ENCODE assay signal across 9 cellular contexts in the genomic region with DNA sequence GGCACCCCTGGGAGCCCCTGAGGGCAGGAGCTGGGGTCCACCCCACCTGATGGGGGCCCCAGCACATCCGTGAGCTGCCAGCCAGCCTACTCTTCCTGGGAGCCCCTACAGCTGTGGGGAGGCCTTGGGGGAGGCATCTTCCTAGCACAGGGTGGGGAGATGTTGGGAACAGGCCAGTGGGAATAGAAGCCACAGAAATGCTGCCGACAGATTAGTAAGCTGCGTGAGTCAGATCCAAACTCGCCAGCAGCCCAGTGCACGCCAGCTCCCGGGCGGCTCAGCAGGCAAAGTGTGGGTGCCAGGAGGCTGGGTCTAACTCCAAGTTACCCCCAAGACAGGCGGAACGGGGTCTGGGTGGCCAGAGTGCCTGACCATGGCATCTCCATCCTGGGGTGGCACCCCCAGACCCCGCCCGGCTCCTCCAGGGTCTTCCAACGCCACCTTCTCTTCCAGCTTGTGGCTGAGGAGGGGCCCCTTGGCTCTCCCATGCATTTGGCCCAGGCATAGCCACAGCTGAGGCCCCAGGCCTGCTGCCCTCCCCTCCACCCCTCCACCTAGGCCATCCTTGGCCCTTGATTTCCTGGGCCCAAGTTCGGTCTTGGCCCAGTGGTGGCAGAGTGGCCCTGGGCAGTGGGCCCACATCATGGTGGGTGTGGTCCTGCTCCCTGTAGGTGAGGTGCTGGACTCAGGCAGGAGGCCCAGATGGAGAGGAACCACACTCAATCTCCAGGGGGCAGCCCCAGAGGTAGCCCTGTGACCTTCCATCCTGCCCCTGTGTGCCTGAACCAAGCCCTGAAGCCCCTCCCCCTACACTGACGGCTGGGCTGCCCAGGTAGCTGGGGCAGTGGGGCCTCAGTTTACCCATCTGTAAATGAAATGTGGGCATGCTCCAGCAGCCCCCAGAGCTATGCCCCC. TPM values are rescaled to one million over a fixed set of nuclear protein-coding genes. Genes with fewer than 3 reads are reported as not detected.
DNase-seq lines count a peak whose midpoint lies in the region; ATAC-seq, FAIRE-seq and TF ChIP-seq lines count a peak whose summit lies in the region.
"Had no signal": no experiment of that assay in that cellular context is flagged by ENCODE, and none has a peak within 500 bp of the region (broad histone marks: within the 10 kb centered on the region; RNA-seq: fewer than 3 reads in every experiment).

No MANE protein-coding gene starts in this region.

- H3K4me1 ChIP-seq in RWPE2 (ENCODE audit: insufficient read depth, poor library complexity, severe bottlenecking), result peaks cover 7% of the 10 kb centered on the region

- H3K4me3 Mint-ChIP-seq in stimulated activated memory B cell treated with anti-CD40 and anti-IgM and Interleukin-4, amounts not matched to agents 10 μg/mL and 1 μg/mL and 100 μg/mL, for 72 hours, result no peak overlapping the region

- TF ChIP-seq CTCF in D721Med (IDR thresholded peaks at IDR 0.05; ENCODE audit: insufficient read depth, missing control alignments) (no peak), RWPE2 (IDR thresholded peaks at IDR 0.05; ENCODE audit: poor library complexity, severe bottlenecking) (no peak)

- H3K27ac ChIP-seq in RWPE2 (ENCODE audit: poor library complexity, severe bottlenecking), result no peak overlapping the region

- FAIRE-seq in D721Med (lab: Jason Lieb, UNC), result no peak
- FAIRE-seq: endometrium had no signal

- no peaks in the 10 kb centered on the region for H3K36me3 ChIP-seq in RWPE2 (ENCODE audit: low read depth)

- peaks cover 52% of the 10 kb centered on the region for H3K27me3 Mint-ChIP-seq in stimulated activated memory B cell treated with anti-CD40 and anti-IgM and Interleukin-4, amounts not matched to agents 10 μg/mL and 1 μg/mL and 100 μg/mL, for 72 hours

- H3K36me3 Mint-ChIP-seq in stimulated activated memory B cell treated with anti-CD40 and anti-IgM and Interleukin-4, amounts not matched to agents 10 μg/mL and 1 μg/mL and 100 μg/mL, for 72 hours, result no peaks in the 10 kb centered on the region

- no peak overlapping the region for H3K4me3 ChIP-seq in RWPE2 (ENCODE audit: severe bottlenecking)

- intact Hi-C loops in posterior vena cava (cut with DNase I), result no loop called here

- H3K9me3 ChIP-seq in RWPE2 (ENCODE audit: severe bottlenecking), result no peaks in the 10 kb centered on the region

- peaks cover 7% of the 10 kb centered on the region for H3K4me1 Mint-ChIP-seq in stimulated activated memory B cell treated with anti-CD40 and anti-IgM and Interleukin-4, amounts not matched to agents 10 μg/mL and 1 μg/mL and 100 μg/mL, for 72 hours

- DNase-seq in D721Med (ENCODE audit: insufficient read length, low spot score), result peak; percentile 12
- DNase-seq in RWPE2 (ENCODE audit: low spot score), result peak; percentile 67
- peak; percentile 94 for DNase-seq in fibroblast of gingiva (ENCODE audit: low read depth)
- DNase-seq in posterior vena cava (ENCODE audit: low spot score), result peak; percentile 95
- no peak for DNase-seq in NCI-H69 (lab: John Stamatoyannopoulos, UW)
- DNase-seq in hippocampal formation (lab: John Stamatoyannopoulos, UW), result no peak

- H3K27ac Mint-ChIP-seq in stimulated activated memory B cell treated with anti-CD40 and anti-IgM and Interleukin-4, amounts not matched to agents 10 μg/mL and 1 μg/mL and 100 μg/mL, for 72 hours, result no peak overlapping the region

- no peaks in the 10 kb centered on the region for H3K9me3 Mint-ChIP-seq in stimulated activated memory B cell treated with anti-CD40 and anti-IgM and Interleukin-4, amounts not matched to agents 10 μg/mL and 1 μg/mL and 100 μg/mL, for 72 hours

- H3K27me3 ChIP-seq in RWPE2 (ENCODE audit: insufficient read depth, poor library complexity, severe bottlenecking), result no peaks in the 10 kb centered on the region

- ATAC-seq in RWPE2 (ENCODE audit: low read depth), result peak; percentile 92
- ATAC-seq in stimulated activated memory B cell treated with anti-CD40 and anti-IgM and Interleukin-4, amounts not matched to agents 10 μg/mL and 1 μg/mL and 100 μg/mL, for 72 hours, result no peak
- ATAC-seq in GM18867 (IDR thresholded peaks at IDR 0.05; ENCODE audit: unreplicated experiment), result no peak

RNA-seq across cellular contexts. Expression of a gene that starts 15.4 kb away (rescaled TPM):
- total RNA-seq in posterior vena cava, result under 1 TPM in 1 of 2 donors, not detected in 1; 0.09 TPM

RNA-seq across cellular contexts. Expression of a gene that starts 25.6 kb away (rescaled TPM):
- total RNA-seq in posterior vena cava, result not detected

RNA-seq across cellular contexts. Expression of a gene that starts 53.0 kb away (rescaled TPM):
- not detected for total RNA-seq in posterior vena cava

Comparison
In these comparisons a context has a peak if more than half of its experiments do, and no peak if none do; other contexts are left out.
1. DNase-seq: peak in D721Med (single experiment), RWPE2 (single experiment), fibroblast of gingiva (single experiment) and posterior vena cava (single experiment); none in NCI-H69 (single experiment) and hippocampal formation (0 of 2).